27 cellular contexts compared by ENCODE assay signal in the genomic region with DNA sequence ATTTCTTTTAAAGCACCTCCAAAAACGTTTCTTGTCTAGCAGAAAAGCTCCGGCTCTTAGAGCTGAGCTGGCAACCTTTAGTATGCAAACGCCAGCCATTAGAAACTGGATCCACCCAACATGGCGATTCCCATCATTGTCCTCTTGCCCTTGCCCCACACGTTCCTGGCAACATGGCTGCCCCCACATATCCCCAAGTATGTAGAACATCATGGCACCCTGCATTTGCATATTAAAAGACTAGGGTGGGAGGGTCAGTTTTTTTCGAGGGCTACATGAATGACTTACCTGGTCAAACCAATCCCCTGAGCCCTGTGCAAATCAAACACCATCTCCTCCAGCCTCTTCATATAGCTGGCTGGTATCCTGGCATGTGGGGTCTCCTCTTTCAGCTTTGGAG.
"Had no signal": no experiment of that assay in that cellular context is flagged by ENCODE, and none has a peak within 500 bp of the region (broad histone marks: within the 10 kb centered on the region; RNA-seq: fewer than 3 reads in every experiment).

No MANE protein-coding gene starts in this region.

- H3K4me1 ChIP-seq: suprapubic skin, testis, upper lobe of right lung, uterus had no signal

- H3K36me3 ChIP-seq: neural progenitor cell, pancreas, prostate gland, right lobe of liver, sigmoid colon, suprapubic skin, tibial artery, transverse colon, upper lobe of right lung, uterus had no signal

- H3K27ac ChIP-seq: neural progenitor cell, pancreas, right lobe of liver, sigmoid colon, suprapubic skin, testis, tibial artery, transverse colon, upper lobe of right lung, uterus had no signal

- H3K9me3 ChIP-seq: pancreas, prostate gland, right lobe of liver, sigmoid colon, suprapubic skin, testis, tibial artery, transverse colon, upper lobe of right lung, uterus had no signal

- DNase-seq: naive thymus-derived CD4-positive, alpha-beta T cell; natural killer cell; occipital lobe; pancreas; retina; right cardiac atrium; right lobe of liver; sigmoid colon; small intestine; stimulated activated CD4-positive, alpha-beta T cell treated with anti-CD3 and anti-CD28 coated beads, Interleukin-15, amount 100 ng/mL, for 24 hours; stimulated activated CD4-positive, alpha-beta T cell treated with anti-CD3 and anti-CD28 coated beads, Interleukin-2, amount 100 ng/mL, for 24 hours; stimulated activated CD4-positive, alpha-beta T cell treated with anti-CD3 and anti-CD28 coated beads, Interleukin-2, amount 100 ng/mL, for 48 hours; stimulated activated CD4-positive, alpha-beta T cell treated with anti-CD3 and anti-CD28 coated beads, Interleukin-4, amount 100 ng/mL, for 4 hours; stimulated activated CD8-positive, alpha-beta memory T cell treated with anti-CD3 and anti-CD28 coated beads, Interleukin-4, amount 100 ng/mL, for 48 hours; stimulated activated naive CD4-positive, alpha-beta T cell; stimulated activated naive CD8-positive, alpha-beta T cell treated with anti-CD3 and anti-CD28 coated beads, Interleukin-15, amount 100 ng/mL, for 72 hours; stimulated activated naive CD8-positive, alpha-beta T cell treated with anti-CD3 and anti-CD28 coated beads, Interleukin-15, Interleukin-2, amounts not matched to agents 100 U/mL and 50 U/mL, for 24 hours; substantia nigra; testis; tibial artery; transverse colon; upper lobe of right lung; uterus had no signal

- H3K9ac ChIP-seq: neural progenitor cell had no signal

- ATAC-seq: naive thymus-derived CD4-positive, alpha-beta T cell; natural killer cell; pancreas; right cardiac atrium; stimulated activated memory B cell treated with anti-CD40 and anti-IgM and Interleukin-4, amounts not matched to agents 10 μg/mL and 1 μg/mL and 100 μg/mL, for 72 hours; stimulated activated naive CD8-positive, alpha-beta T cell treated with anti-CD3 and anti-CD28 coated beads, Interleukin-15, amount 100 ng/mL, for 72 hours; stimulated activated naive CD8-positive, alpha-beta T cell treated with anti-CD3 and anti-CD28 coated beads, Interleukin-15, Interleukin-2, amounts not matched to agents 100 U/mL and 50 U/mL, for 24 hours; upper lobe of right lung had no signal

- H3K4me3 ChIP-seq: neural progenitor cell, pancreas, prostate gland, right lobe of liver, sigmoid colon, suprapubic skin, testis, tibial artery, transverse colon, upper lobe of right lung, uterus had no signal

- FAIRE-seq: pancreas, small intestine had no signal

- H3K27me3 ChIP-seq: neural progenitor cell, pancreas, right lobe of liver, testis, transverse colon, uterus had no signal

- H3K4me2 ChIP-seq: neural progenitor cell had no signal

- H2AFZ ChIP-seq: neural progenitor cell had no signal
